8 cellular contexts compared by ENCODE assay signal in the genomic region with DNA sequence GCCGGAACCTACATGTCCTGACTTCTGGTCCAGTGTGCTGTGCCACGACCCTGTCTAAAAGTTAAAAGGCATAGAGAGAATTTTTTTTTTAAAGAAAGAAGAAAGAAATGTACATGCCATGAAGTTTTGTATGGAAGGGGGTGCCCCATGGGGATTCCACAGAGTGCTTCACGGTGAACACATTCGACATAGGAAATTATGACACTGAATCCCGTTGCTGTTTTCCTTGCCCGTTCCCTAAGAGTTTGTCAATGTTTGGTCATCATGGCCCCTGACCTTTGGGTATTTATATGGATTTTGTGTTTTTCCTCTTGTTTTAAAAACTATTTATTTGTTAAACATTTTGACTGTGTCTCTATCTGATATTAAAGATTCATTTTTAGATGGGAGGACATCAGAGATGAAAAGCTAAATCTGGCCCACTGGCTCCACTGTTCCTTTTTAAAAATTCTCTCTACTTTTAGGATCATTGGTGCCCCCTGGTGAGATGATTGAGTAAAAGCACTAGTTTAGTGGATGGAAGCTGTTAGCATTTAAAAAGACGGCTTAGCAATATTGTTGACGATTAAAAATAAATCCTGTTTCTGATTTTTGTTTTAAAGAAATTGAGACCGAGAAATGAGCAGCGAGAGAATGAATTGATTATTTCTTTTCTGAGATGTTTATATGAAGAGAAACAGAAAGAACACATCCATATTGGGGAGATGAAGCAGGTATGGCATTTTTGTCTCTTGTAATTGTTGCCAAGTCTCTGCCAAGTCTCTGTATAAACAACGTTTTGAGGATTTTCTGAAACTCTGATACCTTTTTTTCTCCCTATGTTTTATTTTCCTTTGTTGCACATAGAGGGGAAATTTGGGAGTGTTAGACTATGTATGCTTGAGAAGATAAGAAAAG.
DNase-seq lines count a peak whose midpoint lies in the region; ATAC-seq and FAIRE-seq lines count a peak whose summit lies in the region.

No MANE protein-coding gene starts in this region.

- DNase-seq in Right ventricle myocardium superior (no peak), Right ventricle myocardium inferior (ENCODE audit: missing footprints) (no peak), Kasumi-1 (lab: John Stamatoyannopoulos, UW) (peak; percentile 72 to 87), RCC 7860 (ENCODE audit: low spot score) (peak; percentile 37), dedifferentiated amniotic fluid mesenchymal stem cell (ENCODE audit: extremely low spot score) (peak; percentile 76), memory B cell (ENCODE audit: low spot score in 2 of 2) (peak; percentile 49 to 56), 8988T (no peak)

- FAIRE-seq in RCC 7860 (lab: Jason Lieb, UNC), result peak; percentile 83

- H3K4me1 Mint-ChIP-seq in memory B cell, result peaks cover 2% of the 10 kb centered on the region

- no peak overlapping the region for H3K27ac Mint-ChIP-seq in memory B cell

- no peaks in the 10 kb centered on the region for H3K9me3 Mint-ChIP-seq in memory B cell

- H3K27me3 Mint-ChIP-seq in memory B cell, result no peaks in the 10 kb centered on the region

- peaks cover 21% of the 10 kb centered on the region for H3K36me3 Mint-ChIP-seq in memory B cell

- no peak overlapping the region for H3K4me3 Mint-ChIP-seq in memory B cell

- intact Hi-C loops in Right ventricle myocardium superior (cut with DNase I), result loop anchor here (5.0 to 10.0 kb wide), 3 partner anchors 140 to 430 kb away; a partner anchor contains a TSS
- intact Hi-C loops in Right ventricle myocardium inferior (cut with DNase I), result loop anchor here (1.0 to 10.0 kb wide), 5 partner anchors 58 to 433 kb away; a partner anchor contains a TSS

- ATAC-seq in Right ventricle myocardium superior (ENCODE audit: poor library complexity) (peak; percentile 82), Right ventricle myocardium inferior (no peak), memory B cell (ENCODE audit: low read depth) (peak; percentile 22), HG03159 (IDR thresholded peaks at IDR 0.05; ENCODE audit: unreplicated experiment) (no peak)

Comparison
In these comparisons a context has a peak if more than half of its experiments do, and no peak if none do; other contexts are left out.
1. ATAC-seq: peak in Right ventricle myocardium superior (single experiment) and memory B cell (single experiment); none in Right ventricle myocardium inferior (single experiment) and HG03159 (single experiment).
2. DNase-seq: peak in Kasumi-1 (2 of 2), RCC 7860 (single experiment), dedifferentiated amniotic fluid mesenchymal stem cell (single experiment) and memory B cell (2 of 2); none in Right ventricle myocardium superior (single experiment), Right ventricle myocardium inferior (single experiment) and 8988T (single experiment).